28 cellular contexts compared by ENCODE assay signal in genomic region chr18:76672627-76673026, GRCh38.
DNase-seq lines count a peak whose midpoint lies in the region; ATAC-seq, FAIRE-seq and TF ChIP-seq lines count a peak whose summit lies in the region.
"Had no signal": no experiment of that assay in that cellular context is flagged by ENCODE, and none has a peak within 500 bp of the region (broad histone marks: within the 10 kb centered on the region; RNA-seq: fewer than 3 reads in every experiment).

No MANE protein-coding gene starts in this region.

- 0 out of 2 replicates have a peak, but pooled peaks cover 4% of the 10 kb centered on the region for H3K9me2 ChIP-seq in GM23338 (ENCODE audit: insufficient read depth)

- no peak overlapping the region for H3K27ac Mint-ChIP-seq in GM23338
- peak overlapping the region; percentile 36 for H3K27ac Mint-ChIP-seq in astrocyte (ENCODE audit: unreplicated experiment)
- H3K27ac Mint-ChIP-seq: activated CD8-positive, alpha-beta T cell treated with anti-CD3 and anti-CD28 coated beads, Interleukin-2, amount 10 ng/mL, durations not matched to agents 7 days and 5 days; natural killer cell; T-cell had no signal

- DNase-seq in AG08396 (ENCODE audit: low spot score) (peak; percentile 22), GM23338 (ENCODE audit: low spot score) (no peak), astrocyte (ENCODE audit: low read depth) (peak; percentile 76), fibroblast of pulmonary artery (ENCODE audit: low read depth) (peak; percentile 26), NCI-H2107 (lab: John Stamatoyannopoulos, UW) (no peak), NCI-H2171 treated with DMSO at 0.1 percent for 48 hours (lab: John Stamatoyannopoulos, UW) (no peak), COLO668 (lab: John Stamatoyannopoulos, UW; ENCODE audit: unreplicated experiment) (no peak)
- DNase-seq: activated CD4-positive, CD25-positive, alpha-beta regulatory T cell treated with anti-CD3 and anti-CD28 coated beads, Interleukin-2, amount 50 U/mL, for 72 hours; activated CD8-positive, alpha-beta T cell treated with anti-CD3 and anti-CD28 coated beads, Interleukin-2, amount 10 ng/mL, durations not matched to agents 7 days and 5 days; activated naive CD4-positive, alpha-beta T cell treated with Interleukin-2 at 50 U/mL for 16 hours; activated T-cell treated with anti-CD3 and anti-CD28 coated beads, Interleukin-2, amount 50 U/mL, for 4 hours; C1 segment of cervical spinal cord; Calu3; cerebellar nuclear complex; erythroblast; KBM-7; midbrain; MV-4-11; natural killer cell; NCI-H187 treated with DMSO at 0.1 percent for 48 hours; NCI-H446; PC-9; SJCRH30; substantia nigra; T-cell had no signal

- H3K4me3 Mint-ChIP-seq in GM23338 (no peak overlapping the region), astrocyte (ENCODE audit: unreplicated experiment) (no peak overlapping the region)
- H3K4me3 Mint-ChIP-seq: activated CD8-positive, alpha-beta T cell treated with anti-CD3 and anti-CD28 coated beads, Interleukin-2, amount 10 ng/mL, durations not matched to agents 7 days and 5 days; activated T-cell treated with anti-CD3 and anti-CD28 coated beads, Interleukin-2, amount 50 U/mL, for 4 hours; natural killer cell; T-cell had no signal

- no peaks in the 10 kb centered on the region for H3F3A ChIP-seq in GM23338 (replicated peaks; ENCODE audit: low read depth)

- H3K27ac ChIP-seq in GM23338 (ENCODE audit: low read depth) (no peak overlapping the region), astrocyte (ENCODE audit: low read depth, low read length) (no peak overlapping the region)
- H3K27ac ChIP-seq: PC-9, SJCRH30 had no signal

- no peaks in the 10 kb centered on the region for H3K36me3 ChIP-seq in GM23338 (ENCODE audit: insufficient read depth)
- no peaks in the 10 kb centered on the region for H3K36me3 ChIP-seq in astrocyte (ENCODE audit: insufficient read depth, low read length)
- H3K36me3 ChIP-seq: SJCRH30, uterus had no signal

- H3K79me2 ChIP-seq in GM23338 (replicated peaks; ENCODE audit: insufficient read depth) (no peaks in the 10 kb centered on the region), astrocyte (ENCODE audit: insufficient read depth, low read length) (no peaks in the 10 kb centered on the region)

- H2AFZ ChIP-seq in GM23338: peak overlapping the region; percentile 59; the same call in 1 of the 2 replicates
- no peak overlapping the region for H2AFZ ChIP-seq in astrocyte (ENCODE audit: low read depth, low read length)
- H2AFZ ChIP-seq: PC-9 had no signal

- no peak for TF ChIP-seq CTCF in GM23338 (conservative IDR thresholded peaks at IDR 0.05; ENCODE audit: low read depth in 2 of 2)
- no peak for TF ChIP-seq CTCF in astrocyte (IDR thresholded peaks at IDR 0.05; ENCODE audit: insufficient read depth, low read depth, low read length)
- no peak for TF ChIP-seq CTCF in fibroblast of pulmonary artery (IDR thresholded peaks at IDR 0.05; ENCODE audit: low read length, missing control alignments)

- H3K27me3 ChIP-seq in GM23338 (ENCODE audit: insufficient read depth) (no peaks in the 10 kb centered on the region), astrocyte (ENCODE audit: insufficient read depth, low read length) (no peaks in the 10 kb centered on the region)
- H3K27me3 ChIP-seq: SJCRH30, uterus had no signal

- H3K36me3 Mint-ChIP-seq in GM23338 (ENCODE audit: low read depth) (peaks cover 4% of the 10 kb centered on the region; the same call in 1 of the 3 replicates), astrocyte (ENCODE audit: low read depth, unreplicated experiment) (no peaks in the 10 kb centered on the region)
- H3K36me3 Mint-ChIP-seq: natural killer cell, T-cell had no signal

- H3K4me1 Mint-ChIP-seq in GM23338: peaks cover 16% of the 10 kb centered on the region
- H3K4me1 Mint-ChIP-seq in astrocyte (ENCODE audit: low read depth, unreplicated experiment): peaks cover 3% of the 10 kb centered on the region
- H3K4me1 Mint-ChIP-seq: natural killer cell, T-cell had no signal

- no peaks in the 10 kb centered on the region for H3K9me3 ChIP-seq in astrocyte (ENCODE audit: insufficient read depth, low read depth, low read length)
- H3K9me3 ChIP-seq: SJCRH30, uterus had no signal

- no peak for FAIRE-seq in astrocyte (lab: Jason Lieb, UNC)
- FAIRE-seq: H54 had no signal

- H3K9me3 Mint-ChIP-seq in GM23338 (no peaks in the 10 kb centered on the region), astrocyte (ENCODE audit: unreplicated experiment) (peaks cover 3% of the 10 kb centered on the region)
- H3K9me3 Mint-ChIP-seq: activated T-cell treated with anti-CD3 and anti-CD28 coated beads, Interleukin-2, amount 50 U/mL, for 4 hours; natural killer cell; T-cell had no signal

- no peaks in the 10 kb centered on the region for H4K20me1 ChIP-seq in GM23338 (replicated peaks; ENCODE audit: insufficient read depth)
- no peaks in the 10 kb centered on the region for H4K20me1 ChIP-seq in astrocyte (ENCODE audit: insufficient read depth, low read length)

- no peak overlapping the region for H3K9ac ChIP-seq in astrocyte (ENCODE audit: low read length)

- no peak overlapping the region for H3K4me3 ChIP-seq in GM23338
- H3K4me3 ChIP-seq in astrocyte (ENCODE audit: insufficient read depth, low read depth, low read length): no peak overlapping the region
- H3K4me3 ChIP-seq in fibroblast of pulmonary artery (replicated peaks; ENCODE audit: low read depth, low read length): no peak overlapping the region
- H3K4me3 ChIP-seq: PC-9, SJCRH30, uterus had no signal

- H3K27me3 Mint-ChIP-seq in GM23338 (ENCODE audit: insufficient read depth, low read depth, poor library complexity) (no peaks in the 10 kb centered on the region), astrocyte (ENCODE audit: low read depth, unreplicated experiment) (peaks cover 5% of the 10 kb centered on the region)

- ATAC-seq in GM23338: no peak
- no peak for ATAC-seq in GM21360 (IDR thresholded peaks at IDR 0.05; ENCODE audit: unreplicated experiment)
- ATAC-seq: activated CD8-positive, alpha-beta T cell treated with anti-CD3 and anti-CD28 coated beads, Interleukin-2, amount 10 ng/mL, durations not matched to agents 7 days and 5 days; activated T-cell treated with anti-CD3 and anti-CD28 coated beads, Interleukin-2, amount 50 U/mL, for 4 hours; natural killer cell; T-cell had no signal

- H3K4me2 ChIP-seq in GM23338: no peak overlapping the region
- no peak overlapping the region for H3K4me2 ChIP-seq in astrocyte (ENCODE audit: low read length)
- H3K4me2 ChIP-seq: PC-9 had no signal

- H3K4me1 ChIP-seq in GM23338 (ENCODE audit: insufficient read depth) (no peaks in the 10 kb centered on the region; the same call in 1 of the 2 replicates), astrocyte (ENCODE audit: insufficient read depth, low read length) (peaks cover 4% of the 10 kb centered on the region)
- H3K4me1 ChIP-seq: SJCRH30, uterus had no signal

TF ChIP-seq in GM23338, 12 proteins besides CTCF, POLR2A, EP300 and RAD21 (continues in another document):
- TF ChIP-seq ETS1 (IDR thresholded peaks at IDR 0.05): no peak
- TF ChIP-seq EZH2phosphoT487 (IDR thresholded peaks at IDR 0.05; ENCODE audit: unreplicated experiment): no peak
- TF ChIP-seq ZNF331 (CRISPR knock-in tag; IDR thresholded peaks at IDR 0.05; ENCODE audit: low read depth): no peak
- TF ChIP-seq JUNB (IDR thresholded peaks at IDR 0.05; ENCODE audit: unreplicated experiment): no peak
- no peak for TF ChIP-seq STAT1 (IDR thresholded peaks at IDR 0.05; ENCODE audit: unreplicated experiment)

Comparison
In these comparisons a context has a peak if more than half of its experiments do, and no peak if none do; other contexts are left out.
1. DNase-seq: peak in AG08396 (single experiment), astrocyte (single experiment) and fibroblast of pulmonary artery (single experiment); none in GM23338 (single experiment), NCI-H2107 (single experiment), NCI-H2171 treated with DMSO at 0.1 percent for 48 hours (single experiment) and COLO668 (single experiment).